ENCODE assay signal across 32 cellular contexts in the genomic region with DNA sequence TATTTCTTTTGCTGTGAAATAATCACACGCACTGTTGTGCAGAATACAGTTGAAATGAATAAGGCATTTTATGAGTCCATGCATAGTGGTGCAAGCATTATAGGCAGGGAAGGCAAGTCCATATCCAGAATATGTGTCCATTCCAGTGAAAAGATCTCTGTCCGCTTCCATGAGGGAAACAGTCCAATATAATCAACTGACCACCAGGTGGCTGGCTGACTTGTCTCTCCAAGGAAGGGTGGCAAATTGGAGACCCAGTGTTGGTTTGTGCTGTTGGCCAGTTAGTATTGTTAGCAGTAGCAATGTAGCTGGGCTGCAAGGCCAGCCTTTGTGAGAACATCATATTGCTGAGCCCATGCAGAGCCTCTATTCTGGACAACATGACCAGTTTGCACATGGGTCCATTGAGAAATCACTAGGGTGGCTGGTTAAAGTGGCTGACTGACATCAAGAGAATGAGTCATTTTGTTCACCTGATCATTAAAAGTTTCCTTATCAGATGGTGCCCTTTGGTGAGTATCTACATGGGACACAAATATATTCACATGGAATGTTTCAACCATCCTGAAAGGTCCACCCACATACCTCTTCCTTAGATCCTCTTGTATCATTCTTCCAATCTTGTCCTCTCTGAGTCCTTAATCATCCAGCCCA. TPM values are rescaled to one million over a fixed set of nuclear protein-coding genes. Genes with fewer than 3 reads are reported as not detected.
DNase-seq lines count a peak whose midpoint lies in the region; ATAC-seq, FAIRE-seq and TF ChIP-seq lines count a peak whose summit lies in the region.
"Had no signal": no experiment of that assay in that cellular context is flagged by ENCODE, and none has a peak within 500 bp of the region (broad histone marks: within the 10 kb centered on the region; RNA-seq: fewer than 3 reads in every experiment).

No MANE protein-coding gene starts in this region.

- TF ChIP-seq CTCF in 22Rv1 (IDR thresholded peaks at IDR 0.05), result 0 out of 2 replicates have a peak, but pooled peaks have one; percentile 2
- no peak for TF ChIP-seq CTCF in foreskin keratinocyte (conservative IDR thresholded peaks at IDR 0.05)
- no peak for TF ChIP-seq CTCF in pancreas (IDR thresholded peaks at IDR 0.05)

- H3K4me2 ChIP-seq in mesendoderm (ENCODE audit: low read length), result no peak overlapping the region
- H3K4me2 ChIP-seq: hepatocyte, neural progenitor cell had no signal

- H3K79me1 ChIP-seq in mesendoderm (ENCODE audit: low read length), result no peaks in the 10 kb centered on the region

- FAIRE-seq in pancreas (lab: Jason Lieb, UNC), result no peak
- FAIRE-seq: small intestine, TTC549 had no signal

- H3K18ac ChIP-seq in mesendoderm (ENCODE audit: low read length), result no peak overlapping the region

- no peak overlapping the region for H3K23ac ChIP-seq in mesendoderm (ENCODE audit: low read length)

- H3K27ac Mint-ChIP-seq in natural killer cell treated with Interleukin-12 subunit alpha and Interleukin-12 subunit beta and Interleukin-15 and Interleukin-18, amount 100 ng/mL, for 72 hours, result no peak overlapping the region
- H3K27ac Mint-ChIP-seq: activated T-cell treated with anti-CD3 and anti-CD28 coated beads, Interleukin-2, amount 50 U/mL, for 72 hours; HFFc6; neural progenitor cell; T-helper 1 cell treated with Interleukin-12 subunit alpha and Interleukin-12 subunit beta and Interleukin-4 antibody, amounts not matched to agents 30 μg/mL and 1 μg/mL, for 36 hours had no signal

- H3K4me1 ChIP-seq in foreskin keratinocyte (no peaks in the 10 kb centered on the region), mesendoderm (ENCODE audit: control insufficient read depth, low read depth, low read length) (no peaks in the 10 kb centered on the region), pancreas (no peaks in the 10 kb centered on the region)
- H3K4me1 ChIP-seq: adrenal gland, neural progenitor cell, parathyroid adenoma, right atrium auricular region, stomach, thyroid gland, uterus had no signal

- no peak overlapping the region for H2BK5ac ChIP-seq in mesendoderm (ENCODE audit: low read length)

- peak; percentile 46 for ATAC-seq in GM18502 (IDR thresholded peaks at IDR 0.05; ENCODE audit: poor library complexity, unreplicated experiment)
- peak; percentile 16 for ATAC-seq in foreskin keratinocyte
- no peak for ATAC-seq in natural killer cell treated with Interleukin-12 subunit alpha and Interleukin-12 subunit beta and Interleukin-15 and Interleukin-18, amount 100 ng/mL, for 72 hours
- no peak for ATAC-seq in pancreas
- ATAC-seq: left colon had no signal

- no peak overlapping the region for H4K8ac ChIP-seq in mesendoderm (ENCODE audit: low read depth, low read length)

- no peaks in the 10 kb centered on the region for H3K79me2 ChIP-seq in mesendoderm (ENCODE audit: control insufficient read depth, insufficient read depth, low read length)
- H3K79me2 ChIP-seq: hepatocyte, parathyroid adenoma had no signal

- no peak overlapping the region for H2BK15ac ChIP-seq in mesendoderm (replicated peaks; ENCODE audit: low read depth)

- no peaks in the 10 kb centered on the region for H3K36me3 ChIP-seq in mesendoderm (ENCODE audit: control insufficient read depth, insufficient read depth, low read length)
- H3K36me3 ChIP-seq in pancreas, result no peaks in the 10 kb centered on the region
- H3K36me3 ChIP-seq: adrenal gland, neural progenitor cell, right atrium auricular region, stomach, thyroid gland, uterus had no signal

- H3K27ac ChIP-seq in 22Rv1 (no peak overlapping the region), foreskin keratinocyte (no peak overlapping the region), mesendoderm (ENCODE audit: low read depth, low read length) (no peak overlapping the region), pancreas (no peak overlapping the region)
- H3K27ac ChIP-seq: adrenal gland, dorsolateral prefrontal cortex, hepatocyte, neural progenitor cell, parathyroid adenoma, right atrium auricular region, RWPE1, SK-N-MC, stomach, thyroid gland, uterus had no signal

- no peak overlapping the region for H3K4ac ChIP-seq in mesendoderm (ENCODE audit: low read depth, low read length)

- H4K5ac ChIP-seq in mesendoderm (ENCODE audit: low read length), result no peak overlapping the region

- no peak overlapping the region for H3K4me3 Mint-ChIP-seq in natural killer cell treated with Interleukin-12 subunit alpha and Interleukin-12 subunit beta and Interleukin-15 and Interleukin-18, amount 100 ng/mL, for 72 hours
- H3K4me3 Mint-ChIP-seq: activated T-cell treated with anti-CD3 and anti-CD28 coated beads, Interleukin-2, amount 50 U/mL, for 72 hours; HFFc6; neural progenitor cell; T-helper 1 cell treated with Interleukin-12 subunit alpha and Interleukin-12 subunit beta and Interleukin-4 antibody, amounts not matched to agents 30 μg/mL and 1 μg/mL, for 36 hours had no signal

- peaks cover 16% of the 10 kb centered on the region for H3K27me3 ChIP-seq in foreskin keratinocyte
- no peaks in the 10 kb centered on the region for H3K27me3 ChIP-seq in mesendoderm (ENCODE audit: insufficient read depth, low read length, poor library complexity)
- H3K27me3 ChIP-seq in pancreas, result no peaks in the 10 kb centered on the region
- H3K27me3 ChIP-seq: adrenal gland, dorsolateral prefrontal cortex, hepatocyte, right atrium auricular region, stomach, thyroid gland, uterus had no signal

- no peak overlapping the region for H3K4me3 ChIP-seq in mesendoderm (ENCODE audit: low read length)
- H3K4me3 ChIP-seq in pancreas, result no peak overlapping the region
- H3K4me3 ChIP-seq: adrenal gland, dorsolateral prefrontal cortex, hepatocyte, neural progenitor cell, right atrium auricular region, SK-N-MC, stomach, thyroid gland, uterus had no signal

- no peaks in the 10 kb centered on the region for H3K4me1 Mint-ChIP-seq in natural killer cell treated with Interleukin-12 subunit alpha and Interleukin-12 subunit beta and Interleukin-15 and Interleukin-18, amount 100 ng/mL, for 72 hours (ENCODE audit: low read depth in 2 of 2)
- H3K4me1 Mint-ChIP-seq: neural progenitor cell had no signal

- H3K9me3 Mint-ChIP-seq in natural killer cell treated with Interleukin-12 subunit alpha and Interleukin-12 subunit beta and Interleukin-15 and Interleukin-18, amount 100 ng/mL, for 72 hours, result no peaks in the 10 kb centered on the region
- H3K9me3 Mint-ChIP-seq: HFFc6, neural progenitor cell had no signal

- H3K56ac ChIP-seq in mesendoderm (ENCODE audit: low read length), result no peak overlapping the region

- no peaks in the 10 kb centered on the region for H3K36me3 Mint-ChIP-seq in natural killer cell treated with Interleukin-12 subunit alpha and Interleukin-12 subunit beta and Interleukin-15 and Interleukin-18, amount 100 ng/mL, for 72 hours
- H3K36me3 Mint-ChIP-seq: neural progenitor cell had no signal

- intact Hi-C loops in pancreas (cut with DNase I), result no loop called here

- H3K9me3 ChIP-seq in pancreas, result no peaks in the 10 kb centered on the region
- H3K9me3 ChIP-seq: adrenal gland, right atrium auricular region, stomach, thyroid gland, uterus had no signal

- DNase-seq in SK-MEL-5 (ENCODE audit: low read depth, low spot score), result peak; percentile 28
- peak in 1 of 2 donors; percentile 19 for DNase-seq in foreskin keratinocyte
- no peak for DNase-seq in natural killer cell treated with Interleukin-12 subunit alpha and Interleukin-12 subunit beta and Interleukin-15 and Interleukin-18, amount 100 ng/mL, for 72 hours (ENCODE audit: low spot score)
- DNase-seq in mesendoderm, result no peak
- no peak for DNase-seq in pancreas
- no peak for DNase-seq in C1 segment of cervical spinal cord (lab: John Stamatoyannopoulos, UW)
- DNase-seq: activated CD4-positive, alpha-beta T cell treated with anti-CD3 and anti-CD28 coated beads, Interleukin-2, amount 50 U/mL, for 4 hours; activated naive CD4-positive, alpha-beta T cell treated with Interleukin-2 at 50 U/mL for 16 hours; activated T-cell treated with anti-CD3 and anti-CD28 coated beads, Interleukin-2, amount 50 U/mL, for 72 hours; adrenal gland; DMS 273 treated with DMSO at 0.1 percent for 48 hours; dorsolateral prefrontal cortex; HFFc6; left colon; NCI-H1092 treated with DMSO at 0.1 percent for 48 hours; NCI-H1694 treated with DMSO at 0.1 percent for 48 hours; NCI-H2171; NCI-H510A treated with DMSO at 0.1 percent for 48 hours; small intestine; stomach; thyroid gland; uterus had no signal

- no peak overlapping the region for H2AK5ac ChIP-seq in mesendoderm (ENCODE audit: low read length)

- no peak overlapping the region for H3K9ac ChIP-seq in mesendoderm (ENCODE audit: low read length)
- H3K9ac ChIP-seq: neural progenitor cell, parathyroid adenoma had no signal

- no peak overlapping the region for H2BK120ac ChIP-seq in mesendoderm (ENCODE audit: low read depth, low read length)

- peaks cover 5 to 15% of the 10 kb centered on the region in 2 donors for H3K27me3 Mint-ChIP-seq in natural killer cell treated with Interleukin-12 subunit alpha and Interleukin-12 subunit beta and Interleukin-15 and Interleukin-18, amount 100 ng/mL, for 72 hours

- in situ Hi-C loops in SK-MEL-5 (cut with HindIII; ENCODE audit: low pct_unique_long_range_greater_than_20kb, low sequenced_read_pairs), result no loop called here

- no CpG with 5 or more reads among the region's 2 CpGs for WGBS in mesendoderm (ENCODE audit: extremely low coverage, insufficient coverage, low lambda C conversion rate)
- WGBS in pancreas, 2 donors, result 95 to 98% methylated on average over 2 of the region's 2 CpGs

RNA-seq across cellular contexts. Expression of a gene that starts 17.3 kb away (rescaled TPM):
- total RNA-seq in SK-MEL-5 (2014; rRNA removed; shearing (Covaris generic)), result 16.2 and 22.6 TPM in 2 replicates
- 8.6 and 10.1 TPM in 2 replicates for polyA plus RNA-seq in SK-MEL-5 (2015; cell fraction: cytosol; rRNA removed)
- 16.0 and 22.9 TPM in 2 replicates for polyA plus RNA-seq in SK-MEL-5 (2015; cell fraction: nucleus; rRNA removed)
- total RNA-seq in foreskin keratinocyte (12.4 and 13.1 TPM in 2 replicates), pancreas (10 to 100 TPM in 5 of 6 donors, 1 to 10 TPM in 1; 8.3 to 14.7 (median 11.7) TPM)
- polyA plus RNA-seq in foreskin keratinocyte (8.1 and 9.9 TPM in 2 replicates), pancreas (10 to 100 TPM in 1 of 2 donors, 1 to 10 TPM in 1; 7.1 to 13.2 TPM)
- total RNA-seq in natural killer cell treated with Interleukin-12 subunit alpha and Interleukin-12 subunit beta and Interleukin-15 and Interleukin-18, amount 100 ng/mL, for 72 hours, result 10 to 100 TPM; 53.4 to 60.8 TPM
- 6.6 TPM for polyA plus RNA-seq in mesendoderm (2013, experiment 1 of 2)
- polyA plus RNA-seq in mesendoderm (2013, experiment 2 of 2), result 7.0 TPM

Comparison
In these comparisons a context has a peak if more than half of its experiments do, and no peak if none do; other contexts are left out.
1. ATAC-seq: peak in GM18502 (single experiment) and foreskin keratinocyte (single experiment); none in natural killer cell treated with Interleukin-12 subunit alpha and Interleukin-12 subunit beta and Interleukin-15 and Interleukin-18, amount 100 ng/mL, for 72 hours (0 of 2) and pancreas (0 of 4).